ENCODE assay signal across 8 cellular contexts in genomic region chr2:137838255-137839092, GRCh38.
A peak's percentile ranks its signal among the peaks of the same experiment; 100 is the strongest.
DNase-seq lines count a peak whose midpoint lies in the region; ATAC-seq and TF ChIP-seq lines count a peak whose summit lies in the region.

No MANE protein-coding gene starts in this region.

- H3K9me3 Mint-ChIP-seq in Calu3 (ENCODE audit: low read depth, unreplicated experiment) = no peaks in the 10 kb centered on the region

- CTCF ChIA-PET in mammary epithelial cell (lab: Charles Lee; ENCODE audit: low non-redundant PET) (interaction anchor here (0.5 to 1.0 kb wide), 3 partner anchors 28 to 1453 kb away, joined by 3 to 4 read pairs (median 4); no protein-coding TSS in a partner anchor), Calu3 (lab: Charles Lee) (interaction anchor here (1.0 kb wide), 1 partner anchor 372 kb away, joined by 7 read pairs; no protein-coding TSS in a partner anchor)

- no peaks in the 10 kb centered on the region for H3K27me3 Mint-ChIP-seq in Calu3 (ENCODE audit: unreplicated experiment)

- H3K36me3 ChIP-seq in mammary epithelial cell (ENCODE audit: insufficient read depth, low read length) (no peaks in the 10 kb centered on the region), liver (ENCODE audit: control insufficient read depth in 4 of 4, insufficient read depth in 3 of 4, low read depth in 1 of 4, low read length in 3 of 4) (no peaks in the 10 kb centered on the region)

- DNase-seq in AG10803 (ENCODE audit: low read depth) (peak; percentile 57), NCI-H460 (ENCODE audit: extremely low read depth, low read depth) (peak; percentile 46), mammary epithelial cell (peak; percentile 29), Calu3 (no peak), COLO668 (lab: John Stamatoyannopoulos, UW; ENCODE audit: unreplicated experiment) (no peak)

- 20% methylated on average over 8 of the region's 8 CpGs for WGBS in mammary epithelial cell (ENCODE audit: low coverage, missing lambda C conversion rate)
- 34% methylated on average over 8 of the region's 8 CpGs for WGBS in liver

- no peaks in the 10 kb centered on the region for H3K36me3 Mint-ChIP-seq in Calu3 (ENCODE audit: insufficient read depth, unreplicated experiment)

- in situ Hi-C loops in mammary epithelial cell (cut with MboI; ENCODE audit: low sequenced_read_pairs in 2 of 2) = loop anchor here (25.0 kb wide), 1 partner anchor 1426 kb away; no protein-coding TSS in a partner anchor

- no peaks in the 10 kb centered on the region for H3K79me2 ChIP-seq in mammary epithelial cell (ENCODE audit: insufficient read depth, low read length)

- H3K4me1 ChIP-seq in mammary epithelial cell (ENCODE audit: insufficient read depth, low read length) (no peaks in the 10 kb centered on the region), liver (ENCODE audit: control insufficient read depth in 4 of 4, insufficient read depth in 4 of 4, low read length in 3 of 4) (no peaks in the 10 kb centered on the region)

- TF ChIP-seq RAD21 in liver (IDR thresholded peaks at IDR 0.05) = peak; percentile 92 to 93

- no peaks in the 10 kb centered on the region for H4K20me1 ChIP-seq in mammary epithelial cell (ENCODE audit: insufficient read depth, low read length)

- no peak overlapping the region for H2AFZ ChIP-seq in mammary epithelial cell (ENCODE audit: low read depth, low read length)

- H3K9ac ChIP-seq in mammary epithelial cell (ENCODE audit: insufficient read depth, low read length) (no peak overlapping the region), liver (ENCODE audit: low read depth in 1 of 2, low read length in 2 of 2) (no peak overlapping the region)

- no peak overlapping the region for H3K27ac Mint-ChIP-seq in Calu3 (ENCODE audit: unreplicated experiment)

- dilution Hi-C loops in mammary epithelial cell (cut with HindIII; ENCODE audit: low sequenced_read_pairs) = no loop called here

- TF ChIP-seq CTCF in AG10803 (conservative IDR thresholded peaks at IDR 0.05; ENCODE audit: low read length) (peak; percentile 66), mammary epithelial cell (conservative IDR thresholded peaks at IDR 0.05 in 1 of 2, IDR thresholded peaks at IDR 0.05 in 1 of 2; ENCODE audit: extremely low read depth in 1 of 2, insufficient read depth in 1 of 2, low read depth in 1 of 2, low read length in 2 of 2) (peak; percentile 53 to 55), liver (IDR thresholded peaks at IDR 0.05; ENCODE audit: low read depth, low read length, missing input control) (peak; percentile 67), Calu3 (IDR thresholded peaks at IDR 0.05; ENCODE audit: unreplicated experiment) (no peak)

- ATAC-seq in GM18502 (IDR thresholded peaks at IDR 0.05; ENCODE audit: poor library complexity, unreplicated experiment) (peak; percentile 72), HG03108 (IDR thresholded peaks at IDR 0.05; ENCODE audit: unreplicated experiment) (peak; percentile 50)

- H3K4me3 ChIP-seq in AG10803 (ENCODE audit: low read length) = no peak overlapping the region
- H3K4me3 ChIP-seq in mammary epithelial cell (replicated peaks in 1 of 3; ENCODE audit: insufficient read depth in 1 of 3, low read depth in 2 of 3, low read length in 3 of 3) = no peak overlapping the region
- no peak overlapping the region for H3K4me3 ChIP-seq in liver (ENCODE audit: low read depth in 1 of 3, low read length in 3 of 3)

- H3K4me3 Mint-ChIP-seq in Calu3 (ENCODE audit: low read depth, unreplicated experiment) = no peak overlapping the region

- intact Hi-C loops in mammary epithelial cell (cut with micrococcal nuclease) = loop anchor here (1.0 to 10.0 kb wide), 6 partner anchors 164 to 1415 kb away; no protein-coding TSS in a partner anchor
- intact Hi-C loops in Calu3 (cut with micrococcal nuclease; ENCODE audit: unreplicated experiment) = loop anchor here (1.0 to 5.0 kb wide), 6 partner anchors 161 to 1416 kb away; no protein-coding TSS in a partner anchor

- H3K4me2 ChIP-seq in mammary epithelial cell (ENCODE audit: insufficient read depth, low read depth, low read length) = no peak overlapping the region

- BruUV-seq in mammary epithelial cell (replicated peaks; lab: Mats Ljungman, UMichigan) (no TSS peak), Calu3 (replicated peaks; lab: Mats Ljungman, UMichigan) (no TSS peak)

- no peaks in the 10 kb centered on the region for H3K27me3 ChIP-seq in mammary epithelial cell (ENCODE audit: insufficient read depth, low read length)
- peaks cover 0 to 2% (median 0%) of the 10 kb centered on the region in 4 donors for H3K27me3 ChIP-seq in liver (ENCODE audit: control insufficient read depth in 4 of 4, insufficient read depth in 4 of 4, low read length in 3 of 4)

- H3K27ac ChIP-seq in mammary epithelial cell (ENCODE audit: insufficient read depth, low read depth, low read length) (no peak overlapping the region), liver (ENCODE audit: low read depth in 1 of 2, low read length in 2 of 2) (no peak overlapping the region)

- H3K9me3 ChIP-seq in mammary epithelial cell (replicated peaks; ENCODE audit: insufficient read depth, low read length) (no peaks in the 10 kb centered on the region), liver (ENCODE audit: control insufficient read depth in 4 of 4, low read length in 3 of 4) (no peaks in the 10 kb centered on the region)

- peaks cover 8% of the 10 kb centered on the region for H3K4me1 Mint-ChIP-seq in Calu3 (ENCODE audit: low read depth, unreplicated experiment)

TF ChIP-seq in liver, 16 proteins besides CTCF, POLR2A, EP300 and RAD21:
- TF ChIP-seq NR2F2 (IDR thresholded peaks at IDR 0.05) (no peak), FOXA2 (IDR thresholded peaks at IDR 0.05) (peak; percentile 11)

Comparison
In these comparisons a context has a peak if more than half of its experiments do, and no peak if none do; other contexts are left out.
1. DNase-seq: peak in AG10803 (single experiment), NCI-H460 (single experiment) and mammary epithelial cell (single experiment); none in Calu3 (single experiment) and COLO668 (single experiment).